Comparison of ENCODE assay signal across 19 cellular contexts in genomic region chr20:34088305-34088870, GRCh38. TPM values are rescaled to one million over a fixed set of nuclear protein-coding genes. Genes with fewer than 3 reads are reported as not detected.
A peak's percentile ranks its signal among the peaks of the same experiment; 100 is the strongest.
DNase-seq lines count a peak whose midpoint lies in the region; ATAC-seq, FAIRE-seq and TF ChIP-seq lines count a peak whose summit lies in the region.
"Had no signal": no experiment of that assay in that cellular context is flagged by ENCODE, and none has a peak within 500 bp of the region (broad histone marks: within the 10 kb centered on the region; RNA-seq: fewer than 3 reads in every experiment).

No MANE protein-coding gene starts in this region.

- H4K8ac ChIP-seq in H1 (ENCODE audit: extremely low read depth, insufficient read depth, low read length) = no peak overlapping the region

- H3K14ac ChIP-seq in H1 (ENCODE audit: insufficient read length) = no peak overlapping the region

- ATAC-seq in stimulated activated memory B cell treated with anti-CD40 and anti-IgM and Interleukin-4, amounts not matched to agents 10 μg/mL and 1 μg/mL and 100 μg/mL, for 72 hours = no peak
- ATAC-seq in GM21367 (IDR thresholded peaks at IDR 0.05; ENCODE audit: unreplicated experiment) = no peak
- ATAC-seq: left cardiac atrium, pancreas, SK-N-SH treated with all-trans-retinoic acid at 6 μM for 48 hours had no signal

- TF ChIP-seq EP300 in H1 (IDR thresholded peaks at IDR 0.05; ENCODE audit: borderline replicate concordance in 1 of 2, low read depth in 2 of 2, low read length in 2 of 2) = no peak

- no peak overlapping the region for H3K4ac ChIP-seq in H1 (replicated peaks; ENCODE audit: insufficient read length, low read depth, low read length)

- TF ChIP-seq CTCF in VCaP (conservative IDR thresholded peaks at IDR 0.05) (no peak), H1 (IDR thresholded peaks at IDR 0.05; ENCODE audit: control extremely low read depth in 1 of 3, insufficient read depth in 1 of 3, low read depth in 1 of 3, low read length in 3 of 3) (no peak)

- no peak overlapping the region for H3K4me3 Mint-ChIP-seq in activated CD4-positive, alpha-beta memory T cell treated with anti-CD3 and anti-CD28 coated beads for 36 hours
- no peak overlapping the region for H3K4me3 Mint-ChIP-seq in activated CD4-positive, alpha-beta memory T cell treated with anti-CD3 and anti-CD28 coated beads, Interleukin-2, amount 10 ng/mL, durations not matched to agents 7 days and 5 days
- H3K4me3 Mint-ChIP-seq in stimulated activated memory B cell treated with anti-CD40 and anti-IgM and Interleukin-4, amounts not matched to agents 10 μg/mL and 1 μg/mL and 100 μg/mL, for 72 hours = no peak overlapping the region

- no peak overlapping the region for H2BK5ac ChIP-seq in H1 (ENCODE audit: low read depth, low read length)

- no peak overlapping the region for H3K18ac ChIP-seq in H1 (ENCODE audit: extremely low read depth, low read length)

- POLR2A ChIA-PET in activated CD4-positive, alpha-beta memory T cell treated with anti-CD3 and anti-CD28 coated beads for 36 hours (lab: Charles Lee) = interaction anchor here (1.2 kb wide), 1 partner anchor 20 kb away, joined by 3 read pairs; no protein-coding TSS in a partner anchor
- POLR2A ChIA-PET in activated CD4-positive, alpha-beta memory T cell treated with anti-CD3 and anti-CD28 coated beads, Interleukin-2, amount 10 ng/mL, durations not matched to agents 7 days and 5 days (lab: Charles Lee) = no interaction called here
- POLR2A ChIA-PET in H1 (lab: Charles Lee; ENCODE audit: partially characterized antibody) = interaction anchor here (0.6 to 14.0 kb wide), 7 partner anchors 11 to 634 kb away, joined by 3 to 236 read pairs (median 4); partner anchors contain the start of gene EIF2S2

- FAIRE-seq in H1 (lab: Jason Lieb, UNC) = no peak
- FAIRE-seq: A204.1, pancreas had no signal

- no peak overlapping the region for H2BK15ac ChIP-seq in H1 (ENCODE audit: low read length)

- H3K27ac Mint-ChIP-seq in activated CD4-positive, alpha-beta memory T cell treated with anti-CD3 and anti-CD28 coated beads for 36 hours = peak overlapping the region; percentile 31
- no peak overlapping the region for H3K27ac Mint-ChIP-seq in activated CD4-positive, alpha-beta memory T cell treated with anti-CD3 and anti-CD28 coated beads, Interleukin-2, amount 10 ng/mL, durations not matched to agents 7 days and 5 days
- peak overlapping the region; percentile 22 for H3K27ac Mint-ChIP-seq in stimulated activated memory B cell treated with anti-CD40 and anti-IgM and Interleukin-4, amounts not matched to agents 10 μg/mL and 1 μg/mL and 100 μg/mL, for 72 hours

- H4K91ac ChIP-seq in H1 (replicated peaks; ENCODE audit: insufficient read length, low read length) = no peak overlapping the region

- H3K56ac ChIP-seq in H1 (replicated peaks; ENCODE audit: insufficient read length, low read depth, low read length) = no peak overlapping the region

- peak overlapping the region; percentile 92 for H3K27ac ChIP-seq in VCaP
- H3K27ac ChIP-seq in H1 (ENCODE audit: low read depth, low read length) = no peak overlapping the region
- H3K27ac ChIP-seq: breast epithelium, C4-2B, pancreas, skin epidermis had no signal

- no peaks in the 10 kb centered on the region for H3K79me1 ChIP-seq in H1 (ENCODE audit: low read depth, low read length)

- H3K9me3 ChIP-seq in H1 (ENCODE audit: insufficient read depth in 2 of 2, low read depth in 1 of 2, low read length in 1 of 2) = no peaks in the 10 kb centered on the region
- H3K9me3 ChIP-seq: breast epithelium, pancreas had no signal

- no peaks in the 10 kb centered on the region for H3K23me2 ChIP-seq in H1 (ENCODE audit: low read depth, low read length)

- CTCF ChIA-PET in activated CD4-positive, alpha-beta memory T cell treated with anti-CD3 and anti-CD28 coated beads for 36 hours (lab: Charles Lee) = no interaction called here
- CTCF ChIA-PET in activated CD4-positive, alpha-beta memory T cell treated with anti-CD3 and anti-CD28 coated beads, Interleukin-2, amount 10 ng/mL, durations not matched to agents 7 days and 5 days (lab: Charles Lee) = no interaction called here
- CTCF ChIA-PET in H1 (lab: Charles Lee; ENCODE audit: partially characterized antibody) = interaction anchor here (3.1 kb wide), 1 partner anchor 155 kb away, joined by 12 read pairs; no protein-coding TSS in a partner anchor

- in situ Hi-C loops in ACHN (cut with HindIII; ENCODE audit: low pct_ligation_motif_present, low pct_unique_long_range_greater_than_20kb, low sequenced_read_pairs) = no loop called here

- no peak overlapping the region for H4K5ac ChIP-seq in H1 (ENCODE audit: insufficient read length, low read depth, low read length)

- H3K9ac ChIP-seq in H1 (replicated peaks in 1 of 4; ENCODE audit: extremely low read depth in 1 of 4, low read depth in 3 of 4, low read length in 3 of 4) = no peak overlapping the region; a peak in 1 of 7 replicates

- peaks cover 13% of the 10 kb centered on the region for H3K4me1 Mint-ChIP-seq in activated CD4-positive, alpha-beta memory T cell treated with anti-CD3 and anti-CD28 coated beads for 36 hours (ENCODE audit: low read depth)
- H3K4me1 Mint-ChIP-seq in activated CD4-positive, alpha-beta memory T cell treated with anti-CD3 and anti-CD28 coated beads, Interleukin-2, amount 10 ng/mL, durations not matched to agents 7 days and 5 days = peaks cover 16% of the 10 kb centered on the region
- peaks cover 13% of the 10 kb centered on the region for H3K4me1 Mint-ChIP-seq in stimulated activated memory B cell treated with anti-CD40 and anti-IgM and Interleukin-4, amounts not matched to agents 10 μg/mL and 1 μg/mL and 100 μg/mL, for 72 hours

- H3K4me3 ChIP-seq in H1 (ENCODE audit: extremely low read depth in 1 of 4, insufficient read depth in 2 of 4, low read depth in 3 of 4, low read length in 4 of 4) = no peak overlapping the region
- H3K4me3 ChIP-seq: breast epithelium, pancreas, skin epidermis had no signal

- TF ChIP-seq POLR2A in H1 (IDR thresholded peaks at IDR 0.05; ENCODE audit: control extremely low read depth in 1 of 2, low read depth in 2 of 2, low read length in 2 of 2) = no peak; a peak in 1 of 3 replicates

- H2BK120ac ChIP-seq in H1 (replicated peaks; ENCODE audit: low read depth, low read length) = no peak overlapping the region

- WGBS in H1 (ENCODE audit: extremely low coverage in 1 of 2, insufficient coverage in 1 of 2, insufficient read length in 1 of 2, insufficient replicate concordance in 2 of 2, low coverage in 1 of 2, low lambda C conversion rate in 2 of 2, missing lambda C conversion rate in 1 of 2), 2 experiments = 90% methylated on average over 9 of the region's 9 CpGs; no CpG with 5 or more reads in 1 of the 2 experiments

- no peaks in the 10 kb centered on the region for H3K4me1 ChIP-seq in H1 (replicated peaks in 1 of 4; ENCODE audit: control insufficient read depth in 3 of 4, insufficient read depth in 4 of 4, low read length in 3 of 4)
- H3K4me1 ChIP-seq: breast epithelium had no signal

- H3K36me3 Mint-ChIP-seq in activated CD4-positive, alpha-beta memory T cell treated with anti-CD3 and anti-CD28 coated beads for 36 hours = peaks cover 47% of the 10 kb centered on the region
- H3K36me3 Mint-ChIP-seq in activated CD4-positive, alpha-beta memory T cell treated with anti-CD3 and anti-CD28 coated beads, Interleukin-2, amount 10 ng/mL, durations not matched to agents 7 days and 5 days (ENCODE audit: low read depth) = peaks cover 76% of the 10 kb centered on the region
- H3K36me3 Mint-ChIP-seq in stimulated activated memory B cell treated with anti-CD40 and anti-IgM and Interleukin-4, amounts not matched to agents 10 μg/mL and 1 μg/mL and 100 μg/mL, for 72 hours = peaks cover 68% of the 10 kb centered on the region

- no peak for TF ChIP-seq RAD21 in H1 (IDR thresholded peaks at IDR 0.05 in 1 of 2, conservative IDR thresholded peaks at IDR 0.05 in 1 of 2; ENCODE audit: low read depth in 2 of 2, low read length in 2 of 2)

- H3K4me2 ChIP-seq in H1 (ENCODE audit: insufficient read depth in 1 of 2, low read depth in 2 of 2, low read length in 2 of 2) = no peak overlapping the region

- no peaks in the 10 kb centered on the region for H3K27me3 Mint-ChIP-seq in activated CD4-positive, alpha-beta memory T cell treated with anti-CD3 and anti-CD28 coated beads for 36 hours
- no peaks in the 10 kb centered on the region for H3K27me3 Mint-ChIP-seq in activated CD4-positive, alpha-beta memory T cell treated with anti-CD3 and anti-CD28 coated beads, Interleukin-2, amount 10 ng/mL, durations not matched to agents 7 days and 5 days
- no peaks in the 10 kb centered on the region for H3K27me3 Mint-ChIP-seq in stimulated activated memory B cell treated with anti-CD40 and anti-IgM and Interleukin-4, amounts not matched to agents 10 μg/mL and 1 μg/mL and 100 μg/mL, for 72 hours

- H2BK20ac ChIP-seq in H1 (ENCODE audit: low read length) = no peak overlapping the region

- peaks cover 15 to 24% of the 10 kb centered on the region in 2 experiments for H4K20me1 ChIP-seq in H1 (replicated peaks in 1 of 2; ENCODE audit: control insufficient read depth in 1 of 2, insufficient read depth in 2 of 2, low read length in 2 of 2)

- no peaks in the 10 kb centered on the region for H3K9me3 Mint-ChIP-seq in activated CD4-positive, alpha-beta memory T cell treated with anti-CD3 and anti-CD28 coated beads for 36 hours
- no peaks in the 10 kb centered on the region for H3K9me3 Mint-ChIP-seq in activated CD4-positive, alpha-beta memory T cell treated with anti-CD3 and anti-CD28 coated beads, Interleukin-2, amount 10 ng/mL, durations not matched to agents 7 days and 5 days
- no peaks in the 10 kb centered on the region for H3K9me3 Mint-ChIP-seq in stimulated activated memory B cell treated with anti-CD40 and anti-IgM and Interleukin-4, amounts not matched to agents 10 μg/mL and 1 μg/mL and 100 μg/mL, for 72 hours

- no peaks in the 10 kb centered on the region; a peak in 1 of 4 replicates for H3K79me2 ChIP-seq in H1 (ENCODE audit: control insufficient read depth in 1 of 2, insufficient read depth in 2 of 2, low read length in 2 of 2)

- no peak overlapping the region for H2AK5ac ChIP-seq in H1 (ENCODE audit: low read depth, low read length)

- H3K27me3 ChIP-seq in H1 (replicated peaks in 1 of 4; ENCODE audit: control insufficient read depth in 3 of 4, extremely low read depth in 1 of 4, insufficient read depth in 3 of 4, low read length in 3 of 4) = no peaks in the 10 kb centered on the region
- H3K27me3 ChIP-seq: breast epithelium, pancreas had no signal

- no peak overlapping the region for H2BK12ac ChIP-seq in H1 (ENCODE audit: low read depth, low read length)

- DNase-seq in activated CD4-positive, alpha-beta memory T cell treated with anti-CD3 and anti-CD28 coated beads for 36 hours = no peak
- no peak for DNase-seq in activated CD4-positive, alpha-beta memory T cell treated with anti-CD3 and anti-CD28 coated beads, Interleukin-2, amount 10 ng/mL, durations not matched to agents 7 days and 5 days
- DNase-seq in H1 (ENCODE audit: low read depth in 1 of 2, low spot score in 2 of 2) (no peak), dedifferentiated amniotic fluid mesenchymal stem cell (ENCODE audit: extremely low spot score) (no peak), ACHN (no peak)
- DNase-seq: activated gamma-delta T cell treated with Interleukin-2 at 50 U/mL for 16 hours; effector CD8-positive, alpha-beta T cell; left cardiac atrium; NCI-H1048; NCI-H2171; pancreas had no signal

- peaks cover 16 to 73% (median 49%) of the 10 kb centered on the region in 4 experiments for H3K36me3 ChIP-seq in H1 (ENCODE audit: control insufficient read depth in 2 of 4, insufficient read depth in 4 of 4, low read length in 3 of 4)

- H3K23ac ChIP-seq in H1 (ENCODE audit: insufficient read length) = no peak overlapping the region

- no peak overlapping the region for H2AFZ ChIP-seq in H1 (ENCODE audit: low read length)

- intact Hi-C loops in activated CD4-positive, alpha-beta memory T cell treated with anti-CD3 and anti-CD28 coated beads for 36 hours (cut with micrococcal nuclease) = no loop called here

RNA-seq across cellular contexts. Expression of gene EIF2S2, which starts 23.7 kb away (rescaled TPM):
- 100 to 1,000 TPM; 151 to 155 TPM for total RNA-seq in activated CD4-positive, alpha-beta memory T cell treated with anti-CD3 and anti-CD28 coated beads for 36 hours
- total RNA-seq in activated CD4-positive, alpha-beta memory T cell treated with anti-CD3 and anti-CD28 coated beads, Interleukin-2, amount 10 ng/mL, durations not matched to agents 7 days and 5 days = 100 to 1,000 TPM; 106 to 108 TPM
- total RNA-seq in H1 (2021; fragmentation: NEBNext Ultra II Directional; extraction: Animal tissue kit (Norgen Biotek cat#: 25700)) = 133 and 142 TPM in 2 replicates
- polyA plus RNA-seq in H1 (2011; rRNA removed) = 39.3 and 59.5 TPM in 2 replicates
- 85.8 TPM for polyA plus RNA-seq in H1 (2011; cell fraction: cytosol; rRNA removed)
- 28.8 TPM for polyA plus RNA-seq in H1 (2011; cell fraction: nucleus; rRNA removed)
- 102 to 153 TPM (median 112 TPM) in 4 replicates for polyA plus RNA-seq in H1 (2012, experiment 1 of 2)
- polyA plus RNA-seq in H1 (2012, experiment 2 of 2) = 16.1 TPM
- 219 TPM for polyA plus RNA-seq in H1 (2013, experiment 1 of 2)
- 221 TPM for polyA plus RNA-seq in H1 (2013, experiment 2 of 2)
- polyA minus RNA-seq in H1 (2011; rRNA and poly(A)+ RNA removed) = 34.5 and 39.4 TPM in 2 replicates
- polyA minus RNA-seq in H1 (2011; cell fraction: cytosol; rRNA and poly(A)+ RNA removed) = 28.8 TPM
- polyA minus RNA-seq in H1 (2011; cell fraction: nucleus; rRNA and poly(A)+ RNA removed) = 25.4 TPM
